ENCODE assay signal across 16 cellular contexts in the genomic region with DNA sequence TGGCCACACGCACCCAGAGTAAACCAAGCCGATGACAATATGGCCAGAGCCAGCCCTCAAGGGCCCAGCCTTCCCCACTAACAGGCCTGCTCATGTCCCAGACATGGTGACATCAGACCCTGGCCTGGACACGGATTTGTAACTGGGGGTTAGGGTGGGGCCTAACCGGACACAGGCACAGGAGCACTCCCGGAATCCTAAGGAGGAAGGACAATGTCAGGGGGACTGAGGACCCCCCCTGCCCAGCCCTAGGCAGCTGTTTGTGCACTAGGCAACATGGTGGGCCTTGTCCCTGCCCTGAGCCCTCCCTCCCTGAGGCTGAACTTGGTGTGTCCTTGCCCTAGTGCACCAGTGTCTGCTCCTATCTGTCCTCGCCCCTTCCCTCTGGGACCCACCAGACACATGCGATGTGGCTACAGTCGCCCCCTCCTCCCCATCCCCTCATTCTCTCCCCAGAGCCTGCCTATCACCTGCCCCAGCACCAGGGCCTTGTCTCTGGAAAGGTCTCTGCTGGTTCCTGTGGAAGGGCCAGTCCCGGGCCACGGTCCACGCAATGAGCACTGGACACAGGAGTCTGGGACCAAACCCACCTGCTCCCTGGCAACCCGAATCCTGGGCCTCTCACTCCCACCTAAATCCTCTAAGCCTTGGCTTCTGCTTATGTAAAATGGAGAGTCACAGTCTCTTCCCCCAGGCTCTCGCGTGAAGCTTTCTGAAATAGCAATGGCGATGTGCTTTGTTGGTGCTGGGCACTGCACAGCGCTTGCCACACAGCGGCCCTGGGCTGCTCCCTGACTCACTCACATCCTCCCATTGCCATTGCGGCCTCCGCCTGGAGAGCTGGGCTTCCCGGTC.
A peak's percentile ranks its signal among the peaks of the same experiment; 100 is the strongest.
DNase-seq lines count a peak whose midpoint lies in the region; ATAC-seq and TF ChIP-seq lines count a peak whose summit lies in the region.
"Had no signal": no experiment of that assay in that cellular context is flagged by ENCODE, and none has a peak within 500 bp of the region (broad histone marks: within the 10 kb centered on the region; RNA-seq: fewer than 3 reads in every experiment).

No MANE protein-coding gene starts in this region.

- no peak overlapping the region for H3K27ac ChIP-seq in endodermal cell (ENCODE audit: low read depth, low read length)

- no peaks in the 10 kb centered on the region for H3K9me3 ChIP-seq in endodermal cell (ENCODE audit: control insufficient read depth, low read length)

- no peaks in the 10 kb centered on the region for H3K36me3 ChIP-seq in endodermal cell (ENCODE audit: control insufficient read depth, insufficient read depth, low read length)

- 92% methylated on average over 11 to 20 of the region's 20 CpGs for WGBS in endodermal cell (ENCODE audit: insufficient coverage in 1 of 2, insufficient read length in 1 of 2), 2 experiments

- no peak overlapping the region for H3K4me3 Mint-ChIP-seq in endodermal cell
- H3K4me3 Mint-ChIP-seq: CD8-positive, alpha-beta T cell; GM23338 had no signal

- TF ChIP-seq CTCF in endodermal cell (conservative IDR thresholded peaks at IDR 0.05) (no peak), omental fat pad (IDR thresholded peaks at IDR 0.05) (no peak)

- intact Hi-C loops in cardiac septum (cut with DNase I), result no loop called here
- intact Hi-C loops in left ventricle myocardium superior (cut with micrococcal nuclease), result no loop called here
- intact Hi-C loops in posterior vena cava (cut with DNase I), result no loop called here

- H3K4me1 ChIP-seq in endodermal cell (ENCODE audit: control insufficient read depth, insufficient read depth, low read length), result no peaks in the 10 kb centered on the region

- no peaks in the 10 kb centered on the region for H3K36me3 Mint-ChIP-seq in endodermal cell (ENCODE audit: low read depth)
- H3K36me3 Mint-ChIP-seq: CD8-positive, alpha-beta T cell had no signal

- H3K27me3 ChIP-seq in endodermal cell (ENCODE audit: control insufficient read depth, insufficient read depth, low read length, poor library complexity, severe bottlenecking), result no peaks in the 10 kb centered on the region

- no peaks in the 10 kb centered on the region for H3K4me1 Mint-ChIP-seq in endodermal cell
- H3K4me1 Mint-ChIP-seq: GM23338 had no signal

- peaks cover 7% of the 10 kb centered on the region for H3K9me3 Mint-ChIP-seq in endodermal cell
- H3K9me3 Mint-ChIP-seq: CD8-positive, alpha-beta T cell had no signal

- no peak overlapping the region for H3K4me3 ChIP-seq in endodermal cell (ENCODE audit: low read length)
- H3K4me3 ChIP-seq: GM23338 had no signal

- H3K27me3 Mint-ChIP-seq in endodermal cell (ENCODE audit: insufficient read depth), result peaks cover 5% of the 10 kb centered on the region

- no peak overlapping the region for H3K9ac ChIP-seq in endodermal cell (ENCODE audit: extremely low read depth, low read length, poor library complexity, severe bottlenecking)

- H3K27ac Mint-ChIP-seq in endodermal cell, result no peak overlapping the region
- H3K27ac Mint-ChIP-seq: CD8-positive, alpha-beta T cell; GM23338 had no signal

- no peak for ATAC-seq in left ventricle myocardium superior
- no peak for ATAC-seq in omental fat pad (ENCODE audit: low FRiP score)
- ATAC-seq: CD8-positive, alpha-beta T cell had no signal

- DNase-seq in cardiac septum (ENCODE audit: low spot score) (peak; percentile 63), left ventricle myocardium superior (no peak), endodermal cell (peak; percentile 22), posterior vena cava (ENCODE audit: low spot score) (peak; percentile 65), HPDE6-E6E7 (ENCODE audit: extremely low spot score) (no peak), NCI-H345 (lab: John Stamatoyannopoulos, UW) (no peak), omental fat pad (ENCODE audit: low spot score) (no peak)
- DNase-seq: Calu3, KBM-7, NCI-H1105, NCI-H2081 treated with DMSO at 0.1 percent for 48 hours, NCI-H510A treated with DMSO at 0.1 percent for 48 hours, OCI-M1, Right ventricle myocardium superior had no signal

Comparison
In these comparisons a context has a peak if more than half of its experiments do, and no peak if none do; other contexts are left out.
1. DNase-seq: peak in cardiac septum (single experiment), endodermal cell (single experiment) and posterior vena cava (single experiment); none in left ventricle myocardium superior (single experiment), HPDE6-E6E7 (single experiment), NCI-H345 (single experiment) and omental fat pad (single experiment).